ENCODE assay signal across 24 cellular contexts in genomic region chr7:131498237-131498885, GRCh38. TPM values are rescaled to one million over a fixed set of nuclear protein-coding genes. Genes with fewer than 3 reads are reported as not detected.
DNase-seq lines count a peak whose midpoint lies in the region; ATAC-seq and TF ChIP-seq lines count a peak whose summit lies in the region.
"Had no signal": no experiment of that assay in that cellular context is flagged by ENCODE, and none has a peak within 500 bp of the region (broad histone marks: within the 10 kb centered on the region; RNA-seq: fewer than 3 reads in every experiment).

No MANE protein-coding gene starts in this region.

- H3K4me1 ChIP-seq in body of pancreas: peaks cover 8% of the 10 kb centered on the region

- TF ChIP-seq CTCF in body of pancreas (IDR thresholded peaks at IDR 0.05): no peak

- intact Hi-C loops in body of pancreas (cut with DNase I) (no loop called here), left cardiac atrium (cut with DNase I) (no loop called here), sciatic nerve (cut with DNase I) (no loop called here), posterior vena cava (cut with DNase I) (no loop called here), posterior cingulate gyrus (cut with DNase I) (loop anchor here (5.0 kb wide), 1 partner anchor 66 kb away; no protein-coding TSS in a partner anchor)

- H3K9me3 ChIP-seq in body of pancreas: no peaks in the 10 kb centered on the region

- peak; percentile 63 for ATAC-seq in body of pancreas
- ATAC-seq in left cardiac atrium: peak; percentile 28 to 51
- peak; percentile 28 for ATAC-seq in sciatic nerve
- ATAC-seq in GM18505 (IDR thresholded peaks at IDR 0.05; ENCODE audit: unreplicated experiment): no peak
- ATAC-seq: stimulated activated effector memory CD8-positive, alpha-beta T cell treated with anti-CD3 and anti-CD28 coated beads, Interleukin-12 subunit alpha, Interleukin-12 subunit beta, amount 100 ng/mL, for 72 hours had no signal

- no peaks in the 10 kb centered on the region for H3K27me3 ChIP-seq in body of pancreas
- H3K27me3 ChIP-seq: neural progenitor cell had no signal

- 77 to 85% methylated on average over 4 of the region's 4 CpGs for WGBS in body of pancreas, 2 donors

- TF ChIP-seq POLR2A in body of pancreas (IDR thresholded peaks at IDR 0.05) (no peak), GM18505 (IDR thresholded peaks at IDR 0.05; ENCODE audit: borderline replicate concordance, extremely low read depth, insufficient read depth, insufficient read length) (no peak)

- H3K4me3 ChIP-seq in body of pancreas: no peak overlapping the region
- H3K4me3 ChIP-seq: neural progenitor cell had no signal

- peak overlapping the region in 2 of 4 donors; percentile 10 to 16 for H3K27ac ChIP-seq in body of pancreas
- H3K27ac ChIP-seq: neural progenitor cell, VCaP had no signal

- DNase-seq in GM04504 (ENCODE audit: low read depth) (peak; percentile 35), body of pancreas (no peak), left cardiac atrium (no peak), sciatic nerve (ENCODE audit: low spot score) (no peak), posterior vena cava (ENCODE audit: low spot score) (no peak), NCI-H2107 treated with DMSO at 0.1 percent for 48 hours (lab: John Stamatoyannopoulos, UW; ENCODE audit: unreplicated experiment) (no peak), posterior cingulate gyrus (no peak)
- DNase-seq: activated CD4-positive, alpha-beta T cell treated with anti-CD3 and anti-CD28 coated beads, Interleukin-2, amount 50 U/mL, for 4 hours; activated naive CD4-positive, alpha-beta T cell treated with anti-CD3 and anti-CD28 coated beads for 36 hours; activated T-cell treated with anti-CD3 and anti-CD28 coated beads, Interleukin-2, amount 50 U/mL, for 1 hour; anterior cingulate cortex; DMS79; effector CD8-positive, alpha-beta T cell; foreskin melanocyte; kidney glomerular epithelial cell; NCI-H1417 treated with DMSO at 0.1 percent for 48 hours; NCI-H2171; NCI-H82; retina; trophoblast cell had no signal

- H3K36me3 ChIP-seq in body of pancreas (replicated peaks in 1 of 2; ENCODE audit: insufficient read depth in 1 of 2, low read depth in 2 of 2): no peaks in the 10 kb centered on the region
- H3K36me3 ChIP-seq: neural progenitor cell had no signal

RNA-seq across cellular contexts. Expression of gene PODXL, which starts 58.1 kb away (rescaled TPM):
- total RNA-seq in body of pancreas (100 to 1,000 TPM in 1 of 2 donors, 10 to 100 TPM in 1; 36.9 to 106 TPM), left cardiac atrium (10 to 100 TPM; 45.0 to 90.7 TPM), sciatic nerve (54.9 TPM), posterior vena cava (10 to 100 TPM; 41.9 to 46.7 TPM)
